In the genomic region with DNA sequence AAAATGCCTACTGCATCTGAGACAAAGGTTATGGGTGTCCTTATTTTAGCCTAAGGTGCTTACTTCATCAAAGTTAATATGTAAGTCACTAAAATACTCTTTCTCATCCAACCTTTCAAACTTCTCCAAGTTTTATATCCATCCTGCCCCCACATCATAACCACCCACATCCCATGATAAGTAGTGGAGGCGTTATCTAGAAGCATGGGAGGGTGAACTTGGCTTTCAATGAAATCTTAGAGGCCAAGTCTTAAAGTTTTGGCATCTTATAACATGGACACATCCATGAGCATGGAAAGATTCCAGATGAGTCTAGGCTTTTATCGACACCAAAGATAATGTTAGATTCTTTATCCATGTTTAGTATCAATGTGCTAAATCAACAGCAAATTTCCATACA, we compare ENCODE assay signal across 7 cellular contexts. TPM values are rescaled to one million over a fixed set of nuclear protein-coding genes. Genes with fewer than 3 reads are reported as not detected.
"Had no signal": no experiment of that assay in that cellular context is flagged by ENCODE, and none has a peak within 500 bp of the region (broad histone marks: within the 10 kb centered on the region; RNA-seq: fewer than 3 reads in every experiment).

No MANE protein-coding gene starts in this region.

- DNase-seq: IMR-90, KBM-7, KG1 had no signal

- H3K4me3 ChIP-seq: K562 had no signal

- H3K27ac ChIP-seq: HL-60 had no signal

RNA-seq across cellular contexts. Expression of a gene that starts 29.9 kb away (rescaled TPM):
- total RNA-seq: HepG2, HT-29 had no signal
